Comparison of ENCODE assay signal across 8 cellular contexts in the genomic region with DNA sequence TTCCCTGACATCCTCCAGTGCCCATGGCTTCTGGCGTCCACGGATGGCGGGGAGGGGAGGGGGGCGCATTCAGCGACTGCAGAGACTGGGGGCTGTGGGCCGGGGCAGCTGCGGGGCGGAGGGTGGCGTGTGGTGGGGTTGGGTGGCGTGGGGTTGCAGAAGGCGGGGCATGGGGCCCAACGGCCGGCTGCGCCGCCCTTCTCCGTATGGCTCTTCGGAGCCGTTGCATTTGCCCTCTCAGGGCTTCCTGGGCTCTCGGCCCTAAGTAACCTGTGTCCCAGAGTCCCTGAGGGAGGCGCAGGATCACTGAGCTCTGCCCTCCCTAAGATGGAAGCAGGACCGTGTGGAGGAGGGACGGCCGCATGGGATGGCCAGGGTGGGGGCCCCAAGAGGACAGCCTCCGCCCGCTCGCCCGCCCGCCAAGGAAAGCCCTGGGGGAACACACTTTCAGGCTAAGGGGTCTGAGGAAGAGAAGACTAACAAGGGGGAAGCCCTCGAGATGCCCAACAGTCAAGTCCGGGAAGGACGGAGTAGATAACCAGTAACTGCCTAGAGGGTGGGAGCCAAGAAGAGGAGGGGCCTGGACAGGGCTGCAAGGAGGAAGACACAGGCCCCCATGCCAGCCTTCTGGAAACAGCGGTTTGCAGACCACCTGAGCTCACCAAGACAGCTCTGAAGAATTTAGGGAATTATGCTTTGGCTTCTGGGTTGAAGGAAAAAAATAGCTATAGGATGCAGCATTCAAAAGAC. TPM values are rescaled to one million over a fixed set of nuclear protein-coding genes. Genes with fewer than 3 reads are reported as not detected.
DNase-seq lines count a peak whose midpoint lies in the region; TF ChIP-seq lines count a peak whose summit lies in the region.

No MANE protein-coding gene starts in this region.

- TF ChIP-seq CTCF in VCaP (conservative IDR thresholded peaks at IDR 0.05) (no peak), progenitor cell of endocrine pancreas (IDR thresholded peaks at IDR 0.05; ENCODE audit: unreplicated experiment) (no peak)

- H3K27ac ChIP-seq in VCaP = peak overlapping the region; percentile 63; the same call in 1 of the 2 replicates

- POLR2A ChIA-PET in activated CD4-positive, alpha-beta T cell treated with anti-CD3 and anti-CD28 coated beads, Interleukin-2, amount 10 ng/mL, durations not matched to agents 7 days and 5 days (lab: Charles Lee) = interaction anchor here (0.6 kb wide), 1 partner anchor 84 kb away, joined by 5 read pairs; no protein-coding TSS in a partner anchor

- H3K27ac Mint-ChIP-seq in activated CD4-positive, alpha-beta T cell treated with anti-CD3 and anti-CD28 coated beads, Interleukin-2, amount 10 ng/mL, durations not matched to agents 7 days and 5 days = no peak overlapping the region
- H3K27ac Mint-ChIP-seq in progenitor cell of endocrine pancreas = no peak overlapping the region

- peak overlapping the region; percentile 34 for H3K4me3 Mint-ChIP-seq in activated CD4-positive, alpha-beta T cell treated with anti-CD3 and anti-CD28 coated beads, Interleukin-2, amount 10 ng/mL, durations not matched to agents 7 days and 5 days
- H3K4me3 Mint-ChIP-seq in progenitor cell of endocrine pancreas (ENCODE audit: low read depth) = peak overlapping the region; percentile 69

- no peak for DNase-seq in activated CD4-positive, alpha-beta T cell treated with anti-CD3 and anti-CD28 coated beads, Interleukin-2, amount 10 ng/mL, durations not matched to agents 7 days and 5 days
- DNase-seq in activated CD4-positive, alpha-beta T cell treated with anti-CD3 and anti-CD28 coated beads for 48 hours = no peak
- peak; percentile 48 for DNase-seq in glomerular visceral epithelial cell (ENCODE audit: extremely low spot score)
- no peak for DNase-seq in progenitor cell of endocrine pancreas (ENCODE audit: low spot score, unreplicated experiment)
- no peak for DNase-seq in GM19238 (ENCODE audit: insufficient read length, low spot score)
- no peak for DNase-seq in H4 (ENCODE audit: low spot score)
- DNase-seq in superior temporal gyrus (ENCODE audit: extremely low spot score) = no peak

- peaks cover 31% of the 10 kb centered on the region for H3K27me3 Mint-ChIP-seq in activated CD4-positive, alpha-beta T cell treated with anti-CD3 and anti-CD28 coated beads, Interleukin-2, amount 10 ng/mL, durations not matched to agents 7 days and 5 days
- H3K27me3 Mint-ChIP-seq in progenitor cell of endocrine pancreas = peaks cover 10% of the 10 kb centered on the region

- no peaks in the 10 kb centered on the region for H3K9me3 Mint-ChIP-seq in activated CD4-positive, alpha-beta T cell treated with anti-CD3 and anti-CD28 coated beads, Interleukin-2, amount 10 ng/mL, durations not matched to agents 7 days and 5 days
- H3K9me3 Mint-ChIP-seq in progenitor cell of endocrine pancreas (ENCODE audit: low read depth) = no peaks in the 10 kb centered on the region

- CTCF ChIA-PET in activated CD4-positive, alpha-beta T cell treated with anti-CD3 and anti-CD28 coated beads, Interleukin-2, amount 10 ng/mL, durations not matched to agents 7 days and 5 days (lab: Charles Lee) = interaction anchor here (1.0 to 1.5 kb wide), 2 partner anchors 10 to 41 kb away, joined by 3 to 4 read pairs; partner anchors contain the start of gene CRKL

- H3K36me3 Mint-ChIP-seq in activated CD4-positive, alpha-beta T cell treated with anti-CD3 and anti-CD28 coated beads, Interleukin-2, amount 10 ng/mL, durations not matched to agents 7 days and 5 days (ENCODE audit: low read depth) = peaks cover 11% of the 10 kb centered on the region
- H3K36me3 Mint-ChIP-seq in progenitor cell of endocrine pancreas (ENCODE audit: insufficient read depth) = peaks cover 4% of the 10 kb centered on the region

- H3K4me1 Mint-ChIP-seq in activated CD4-positive, alpha-beta T cell treated with anti-CD3 and anti-CD28 coated beads, Interleukin-2, amount 10 ng/mL, durations not matched to agents 7 days and 5 days = peaks cover 10% of the 10 kb centered on the region
- H3K4me1 Mint-ChIP-seq in progenitor cell of endocrine pancreas (ENCODE audit: low read depth) = peaks cover 16% of the 10 kb centered on the region

RNA-seq across cellular contexts. Expression of gene AIFM3, which starts 9.2 kb away (rescaled TPM):
- under 1 TPM in 1 of 2 experiments, not detected in 1; 0.25 TPM for total RNA-seq in activated CD4-positive, alpha-beta T cell treated with anti-CD3 and anti-CD28 coated beads, Interleukin-2, amount 10 ng/mL, durations not matched to agents 7 days and 5 days
- total RNA-seq in progenitor cell of endocrine pancreas = 1.8 and 2.3 TPM in 2 replicates
- total RNA-seq in H4 (2014; rRNA removed; shearing (Covaris generic)) = not detected in 2 replicates

RNA-seq across cellular contexts. Expression of gene LZTR1, which starts 24.2 kb away (rescaled TPM):
- total RNA-seq in activated CD4-positive, alpha-beta T cell treated with anti-CD3 and anti-CD28 coated beads, Interleukin-2, amount 10 ng/mL, durations not matched to agents 7 days and 5 days = 10 to 100 TPM; 62.0 to 66.4 TPM
- total RNA-seq in progenitor cell of endocrine pancreas = 91.6 and 93.8 TPM in 2 replicates
- total RNA-seq in H4 (2014; rRNA removed; shearing (Covaris generic)) = 6.8 and 8.2 TPM in 2 replicates

RNA-seq across cellular contexts. Expression of gene CRKL, which starts 40.7 kb away (rescaled TPM):
- 10 to 100 TPM; 82.2 to 87.2 TPM for total RNA-seq in activated CD4-positive, alpha-beta T cell treated with anti-CD3 and anti-CD28 coated beads, Interleukin-2, amount 10 ng/mL, durations not matched to agents 7 days and 5 days
- 81.4 and 86.3 TPM in 2 replicates for total RNA-seq in progenitor cell of endocrine pancreas
- total RNA-seq in H4 (2014; rRNA removed; shearing (Covaris generic)) = 25.4 and 27.4 TPM in 2 replicates

RNA-seq across cellular contexts. Expression of gene THAP7, which starts 44.1 kb away (rescaled TPM):
- total RNA-seq in activated CD4-positive, alpha-beta T cell treated with anti-CD3 and anti-CD28 coated beads, Interleukin-2, amount 10 ng/mL, durations not matched to agents 7 days and 5 days = 10 to 100 TPM; 29.1 to 29.8 TPM
- total RNA-seq in progenitor cell of endocrine pancreas = 17.6 and 20.2 TPM in 2 replicates
- total RNA-seq in H4 (2014; rRNA removed; shearing (Covaris generic)) = 41.8 and 45.8 TPM in 2 replicates

RNA-seq across cellular contexts. Expression of gene P2RX6, which starts 57.1 kb away (rescaled TPM):
- under 1 TPM; 0.27 TPM for total RNA-seq in activated CD4-positive, alpha-beta T cell treated with anti-CD3 and anti-CD28 coated beads, Interleukin-2, amount 10 ng/mL, durations not matched to agents 7 days and 5 days
- total RNA-seq in progenitor cell of endocrine pancreas = 0.36 and 0.57 TPM in 2 replicates
- total RNA-seq in H4 (2014; rRNA removed; shearing (Covaris generic)) = 2.0 and 4.0 TPM in 2 replicates
